Comparison of ENCODE assay signal across 27 cellular contexts in the genomic region with DNA sequence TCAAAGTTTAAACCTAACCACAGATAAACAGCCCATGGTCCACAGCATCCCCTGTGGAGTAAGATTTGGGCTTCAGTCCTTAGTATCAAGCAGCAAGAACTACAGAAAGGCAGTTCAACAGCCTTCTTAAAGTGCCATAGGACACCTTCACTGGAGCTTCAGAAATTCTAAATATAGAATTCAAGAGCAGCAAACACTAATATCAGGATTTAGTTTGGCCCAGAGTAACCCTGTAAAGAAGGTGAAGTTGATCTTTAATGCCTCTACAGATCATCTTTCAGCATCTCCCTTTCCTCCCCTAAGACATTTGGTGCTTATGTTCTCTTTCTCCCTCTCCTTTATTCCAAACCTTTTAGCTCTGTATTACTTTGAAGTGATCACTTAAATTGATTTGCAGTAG.
"Had no signal": no experiment of that assay in that cellular context is flagged by ENCODE, and none has a peak within 500 bp of the region (broad histone marks: within the 10 kb centered on the region; RNA-seq: fewer than 3 reads in every experiment).

No MANE protein-coding gene starts in this region.

- H3K27me3 Mint-ChIP-seq: activated CD4-positive, alpha-beta memory T cell treated with anti-CD3 and anti-CD28 coated beads for 36 hours had no signal

- H3K4me1 Mint-ChIP-seq: activated CD4-positive, alpha-beta T cell treated with anti-CD3 and anti-CD28 coated beads, Interleukin-2, amount 10 ng/mL, durations not matched to agents 7 days and 5 days had no signal

- H3K27ac ChIP-seq: SK-N-MC, VCaP had no signal

- H3K9me3 Mint-ChIP-seq: activated CD4-positive, alpha-beta memory T cell treated with anti-CD3 and anti-CD28 coated beads for 36 hours; activated CD4-positive, alpha-beta T cell treated with anti-CD3 and anti-CD28 coated beads, Interleukin-2, amount 10 ng/mL, durations not matched to agents 7 days and 5 days; activated T-cell treated with anti-CD3 and anti-CD28 coated beads, Interleukin-2, amount 50 U/mL, for 72 hours; activated T-helper 2 cell treated with anti-CD3 and anti-CD28 coated beads, Interferon-gamma antibody, Interleukin-2, Interleukin-4, amounts not matched to agents 10 μg/mL and 5 μg/mL and 100 μg/mL, durations not matched to agents 14 hours and 24 hours and 36 hours had no signal

- H3K27ac Mint-ChIP-seq: activated CD4-positive, alpha-beta memory T cell treated with anti-CD3 and anti-CD28 coated beads for 36 hours; activated CD4-positive, alpha-beta T cell treated with anti-CD3 and anti-CD28 coated beads, Interleukin-2, amount 10 ng/mL, durations not matched to agents 7 days and 5 days; activated naive CD8-positive, alpha-beta T cell; activated T-helper 2 cell treated with anti-CD3 and anti-CD28 coated beads, Interferon-gamma antibody, Interleukin-2, Interleukin-4, amounts not matched to agents 10 μg/mL and 5 μg/mL and 100 μg/mL, durations not matched to agents 14 hours and 24 hours and 36 hours had no signal

- H3K4me3 Mint-ChIP-seq: activated CD4-positive, alpha-beta memory T cell treated with anti-CD3 and anti-CD28 coated beads for 36 hours; activated CD4-positive, alpha-beta T cell treated with anti-CD3 and anti-CD28 coated beads, Interleukin-2, amount 10 ng/mL, durations not matched to agents 7 days and 5 days; activated naive CD8-positive, alpha-beta T cell; activated T-cell treated with anti-CD3 and anti-CD28 coated beads, Interleukin-2, amount 50 U/mL, for 72 hours; brain had no signal

- H3K36me3 Mint-ChIP-seq: activated CD4-positive, alpha-beta memory T cell treated with anti-CD3 and anti-CD28 coated beads for 36 hours; activated naive CD8-positive, alpha-beta T cell; brain had no signal

- H3K4me3 ChIP-seq: K562, SK-N-MC had no signal

- ATAC-seq: activated T-cell treated with anti-CD3 and anti-CD28 coated beads, Interleukin-2, amount 50 U/mL, for 72 hours; K562; Panc1; Right ventricle myocardium inferior had no signal

- DNase-seq: activated CD4-positive, alpha-beta memory T cell treated with anti-CD3 and anti-CD28 coated beads for 36 hours; activated CD4-positive, alpha-beta T cell treated with anti-CD3 and anti-CD28 coated beads, Interleukin-2, amount 10 ng/mL, durations not matched to agents 7 days and 5 days; activated CD4-positive, CD25-positive, alpha-beta regulatory T cell; activated CD8-positive, alpha-beta memory T cell treated with anti-CD3 and anti-CD28 coated beads for 24 hours; activated naive CD4-positive, alpha-beta T cell; activated T-cell treated with anti-CD3 and anti-CD28 coated beads, Interleukin-2, amount 50 U/mL, for 72 hours; amygdala; Karpas-422; MM.1S; NCI-H1105; NCI-H1436; NCI-H1694 treated with DMSO at 0.1 percent for 48 hours; NCI-H2029 treated with DMSO at 0.1 percent for 48 hours; NCI-H446; NCI-H748 treated with DMSO at 0.1 percent for 48 hours; NK-92 treated with Interleukin-12 subunit alpha and Interleukin-12 subunit beta, amount 100 ng/mL, for 24 hours; OCI-M1; RPMI8226; T-helper 1 cell had no signal
